In the genomic region with DNA sequence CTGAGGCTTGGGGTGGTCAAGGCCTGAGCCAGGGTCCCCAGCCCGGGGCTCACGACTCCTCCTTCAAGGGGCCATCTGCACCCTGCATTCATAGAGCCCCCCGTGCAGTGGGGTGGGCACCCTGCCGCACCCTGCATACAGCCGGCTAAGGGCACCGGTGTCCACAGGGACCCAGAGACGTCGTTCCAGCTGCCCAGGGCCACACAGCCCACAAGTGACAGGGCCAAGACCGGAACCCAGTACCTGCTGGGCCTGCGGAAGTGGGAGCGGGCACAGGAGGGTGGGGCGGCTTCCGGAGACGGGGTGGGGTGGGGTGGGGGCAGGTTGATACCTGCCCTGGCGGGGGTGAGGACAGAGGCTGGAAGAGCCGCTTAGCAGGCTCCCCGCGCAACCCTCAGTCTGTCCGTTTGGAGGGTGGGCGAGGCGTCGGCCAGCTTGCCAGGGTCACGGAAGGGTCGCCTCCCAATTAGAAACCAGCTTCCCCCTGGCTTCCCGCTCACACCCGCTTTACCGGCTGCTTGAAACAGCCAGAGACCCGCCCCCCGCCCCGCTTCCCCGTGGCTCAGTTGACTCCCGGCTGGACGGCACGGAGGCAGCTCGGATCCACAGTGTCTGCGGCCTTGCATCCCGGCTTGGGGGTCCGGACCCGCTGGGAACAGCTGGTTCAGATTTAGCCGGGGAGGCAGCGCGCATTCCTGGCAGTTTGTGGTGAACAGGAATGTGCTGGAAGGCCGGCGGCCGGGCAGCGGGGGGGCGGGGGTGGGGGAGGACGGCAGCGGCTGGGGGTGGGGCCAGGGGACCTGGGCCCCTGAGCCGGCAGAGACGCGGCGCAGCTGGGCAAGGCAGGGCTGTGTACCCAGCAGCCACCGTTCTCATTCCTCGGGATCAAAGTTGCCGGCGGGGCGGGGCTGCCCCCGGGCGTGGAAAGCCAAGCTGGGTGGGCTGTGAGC, we compare ENCODE assay signal across 8 cellular contexts. TPM values are rescaled to one million over a fixed set of nuclear protein-coding genes. Genes with fewer than 3 reads are reported as not detected.
DNase-seq lines count a peak whose midpoint lies in the region; ATAC-seq lines count a peak whose summit lies in the region.

No MANE protein-coding gene starts in this region.

- peak; percentile 40 to 59 for ATAC-seq in natural killer cell treated with Interleukin-12 subunit alpha and Interleukin-12 subunit beta and Interleukin-15 and Interleukin-18, amount 100 ng/mL, for 72 hours
- ATAC-seq in GM18867 (IDR thresholded peaks at IDR 0.05; ENCODE audit: unreplicated experiment) = no peak
- ATAC-seq in HG02885 (IDR thresholded peaks at IDR 0.05; ENCODE audit: poor library complexity, unreplicated experiment) = no peak

- H3K4me1 Mint-ChIP-seq in activated T-cell treated with anti-CD3 and anti-CD28 coated beads, Interleukin-2, amount 50 U/mL, for 24 hours (ENCODE audit: low read depth) = peaks cover 36% of the 10 kb centered on the region
- H3K4me1 Mint-ChIP-seq in natural killer cell treated with Interleukin-12 subunit alpha and Interleukin-12 subunit beta and Interleukin-15 and Interleukin-18, amount 100 ng/mL, for 72 hours (ENCODE audit: low read depth in 2 of 2) = peaks cover 19% of the 10 kb centered on the region in 2 donors

- peak; percentile 37 for DNase-seq in activated CD4-positive, alpha-beta T cell treated with anti-CD3 and anti-CD28 coated beads for 1 hour
- no peak for DNase-seq in activated CD4-positive, alpha-beta T cell treated with anti-CD3 and anti-CD28 coated beads, Interleukin-2, amount 50 U/mL, for 4 hours
- peak; percentile 85 for DNase-seq in NCI-H69 (lab: John Stamatoyannopoulos, UW)
- peak; percentile 69 for DNase-seq in activated T-cell treated with anti-CD3 and anti-CD28 coated beads, Interleukin-2, amount 50 U/mL, for 24 hours
- peak; percentile 97 for DNase-seq in fibroblast of gingiva (ENCODE audit: low read depth)
- DNase-seq in natural killer cell treated with Interleukin-12 subunit alpha and Interleukin-12 subunit beta and Interleukin-15 and Interleukin-18, amount 100 ng/mL, for 72 hours (ENCODE audit: low spot score) = no peak

- no peaks in the 10 kb centered on the region for H3K9me3 Mint-ChIP-seq in activated T-cell treated with anti-CD3 and anti-CD28 coated beads, Interleukin-2, amount 50 U/mL, for 24 hours
- H3K9me3 Mint-ChIP-seq in natural killer cell treated with Interleukin-12 subunit alpha and Interleukin-12 subunit beta and Interleukin-15 and Interleukin-18, amount 100 ng/mL, for 72 hours = no peaks in the 10 kb centered on the region

- H3K27me3 Mint-ChIP-seq in activated T-cell treated with anti-CD3 and anti-CD28 coated beads, Interleukin-2, amount 50 U/mL, for 24 hours = no peaks in the 10 kb centered on the region
- no peaks in the 10 kb centered on the region for H3K27me3 Mint-ChIP-seq in natural killer cell treated with Interleukin-12 subunit alpha and Interleukin-12 subunit beta and Interleukin-15 and Interleukin-18, amount 100 ng/mL, for 72 hours

- H3K27ac Mint-ChIP-seq in activated T-cell treated with anti-CD3 and anti-CD28 coated beads, Interleukin-2, amount 50 U/mL, for 24 hours = peak overlapping the region; percentile 81
- peak overlapping the region; percentile 62 to 77 for H3K27ac Mint-ChIP-seq in natural killer cell treated with Interleukin-12 subunit alpha and Interleukin-12 subunit beta and Interleukin-15 and Interleukin-18, amount 100 ng/mL, for 72 hours

- H3K4me3 Mint-ChIP-seq in activated T-cell treated with anti-CD3 and anti-CD28 coated beads, Interleukin-2, amount 50 U/mL, for 24 hours = peak overlapping the region; percentile 89
- H3K4me3 Mint-ChIP-seq in natural killer cell treated with Interleukin-12 subunit alpha and Interleukin-12 subunit beta and Interleukin-15 and Interleukin-18, amount 100 ng/mL, for 72 hours = peak overlapping the region; percentile 88

- H3K36me3 Mint-ChIP-seq in activated T-cell treated with anti-CD3 and anti-CD28 coated beads, Interleukin-2, amount 50 U/mL, for 24 hours (ENCODE audit: low read depth) = peaks cover 36% of the 10 kb centered on the region
- H3K36me3 Mint-ChIP-seq in natural killer cell treated with Interleukin-12 subunit alpha and Interleukin-12 subunit beta and Interleukin-15 and Interleukin-18, amount 100 ng/mL, for 72 hours = no peaks in the 10 kb centered on the region

RNA-seq across cellular contexts. Expression of gene CNN2, which starts 1.8 kb away (rescaled TPM):
- 100 to 1,000 TPM; 119 to 141 TPM for total RNA-seq in natural killer cell treated with Interleukin-12 subunit alpha and Interleukin-12 subunit beta and Interleukin-15 and Interleukin-18, amount 100 ng/mL, for 72 hours

RNA-seq across cellular contexts. Expression of gene RNU6-2, which starts 6.9 kb away (rescaled TPM):
- not detected for total RNA-seq in natural killer cell treated with Interleukin-12 subunit alpha and Interleukin-12 subunit beta and Interleukin-15 and Interleukin-18, amount 100 ng/mL, for 72 hours

RNA-seq across cellular contexts. Expression of gene TMEM259, which starts 7.3 kb away (rescaled TPM):
- 100 to 1,000 TPM; 150 to 267 TPM for total RNA-seq in natural killer cell treated with Interleukin-12 subunit alpha and Interleukin-12 subunit beta and Interleukin-15 and Interleukin-18, amount 100 ng/mL, for 72 hours

RNA-seq across cellular contexts. Expression of gene ABCA7, which starts 11.7 kb away (rescaled TPM):
- 10 to 100 TPM; 53.7 to 69.9 TPM for total RNA-seq in natural killer cell treated with Interleukin-12 subunit alpha and Interleukin-12 subunit beta and Interleukin-15 and Interleukin-18, amount 100 ng/mL, for 72 hours

RNA-seq across cellular contexts. Expression of gene GRIN3B, which starts 28.0 kb away (rescaled TPM):
- not detected for total RNA-seq in natural killer cell treated with Interleukin-12 subunit alpha and Interleukin-12 subunit beta and Interleukin-15 and Interleukin-18, amount 100 ng/mL, for 72 hours

Comparison
In these comparisons a context has a peak if more than half of its experiments do, and no peak if none do; other contexts are left out.
1. DNase-seq: peak in activated CD4-positive, alpha-beta T cell treated with anti-CD3 and anti-CD28 coated beads for 1 hour (single experiment), NCI-H69 (single experiment), activated T-cell treated with anti-CD3 and anti-CD28 coated beads, Interleukin-2, amount 50 U/mL, for 24 hours (single experiment) and fibroblast of gingiva (single experiment); none in activated CD4-positive, alpha-beta T cell treated with anti-CD3 and anti-CD28 coated beads, Interleukin-2, amount 50 U/mL, for 4 hours (0 of 2) and natural killer cell treated with Interleukin-12 subunit alpha and Interleukin-12 subunit beta and Interleukin-15 and Interleukin-18, amount 100 ng/mL, for 72 hours (single experiment).
2. ATAC-seq: peak in natural killer cell treated with Interleukin-12 subunit alpha and Interleukin-12 subunit beta and Interleukin-15 and Interleukin-18, amount 100 ng/mL, for 72 hours (2 of 2); none in GM18867 (single experiment) and HG02885 (single experiment).